Comparison of ENCODE assay signal across 15 cellular contexts in the genomic region with DNA sequence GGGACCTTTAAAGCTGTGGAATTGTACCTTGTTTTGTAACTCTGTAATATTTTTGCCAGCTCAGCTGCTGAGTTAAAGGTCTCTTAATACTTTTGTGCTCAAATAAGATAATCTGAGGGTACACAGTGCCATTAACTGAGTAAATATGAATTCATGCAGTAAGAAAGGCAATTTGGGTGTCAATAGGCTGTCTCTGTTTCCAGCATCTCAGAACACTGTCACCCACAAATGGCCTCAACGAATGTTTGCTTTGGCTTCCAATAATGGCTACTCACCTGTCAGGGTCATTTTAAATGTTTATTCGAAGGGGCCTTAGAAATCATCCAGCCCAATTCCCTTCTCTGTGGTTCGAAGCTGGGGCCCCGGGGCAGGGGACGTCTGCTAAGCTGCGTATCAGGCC.
"Had no signal": no experiment of that assay in that cellular context is flagged by ENCODE, and none has a peak within 500 bp of the region (broad histone marks: within the 10 kb centered on the region; RNA-seq: fewer than 3 reads in every experiment).

No MANE protein-coding gene starts in this region.

- H3K4me1 ChIP-seq: heart left ventricle had no signal

- ATAC-seq: activated CD8-positive, alpha-beta T cell treated with anti-CD3 and anti-CD28 coated beads, Interleukin-2, amount 10 ng/mL, durations not matched to agents 7 days and 5 days; heart left ventricle; left ventricle myocardium superior; WTC11 had no signal

- H3K9me3 ChIP-seq: adrenal gland, heart left ventricle had no signal

- H3K27ac ChIP-seq: heart left ventricle had no signal

- DNase-seq: activated CD4-positive, alpha-beta T cell treated with anti-CD3 and anti-CD28 coated beads for 48 hours; activated CD8-positive, alpha-beta memory T cell treated with anti-CD3 and anti-CD28 coated beads, Interleukin-2, amount 50 U/mL, for 48 hours; activated CD8-positive, alpha-beta T cell treated with anti-CD3 and anti-CD28 coated beads, Interleukin-2, amount 10 ng/mL, durations not matched to agents 7 days and 5 days; activated naive CD4-positive, alpha-beta T cell treated with anti-CD3 and anti-CD28 coated beads, Interleukin-2, amount 10 ng/mL, durations not matched to agents 7 days and 5 days; central memory CD4-positive, alpha-beta T cell; cortex of kidney; effector CD8-positive, alpha-beta T cell; heart left ventricle; kidney; left ventricle myocardium superior; stimulated activated CD4-positive, alpha-beta T cell treated with anti-CD3 and anti-CD28 coated beads, Interleukin-15, amount 100 ng/mL, for 24 hours; stimulated activated CD4-positive, alpha-beta T cell treated with anti-CD3 and anti-CD28 coated beads, Interleukin-4, amount 100 ng/mL, for 24 hours had no signal

- FAIRE-seq: frontal cortex, kidney had no signal

- H3K27me3 ChIP-seq: adrenal gland, heart left ventricle had no signal

- H3K4me3 ChIP-seq: adrenal gland, heart left ventricle had no signal
